ENCODE assay signal across 1 cellular context in genomic region chrX:49244207-49244606, GRCh38.
TF ChIP-seq lines count a peak whose summit lies in the region.

No MANE protein-coding gene starts in this region.

TF ChIP-seq in K562, 482 proteins besides CTCF, POLR2A, EP300 and RAD21 (continued from another document and continues in another):
- TF ChIP-seq HMBOX1 (IDR thresholded peaks at IDR 0.05) (no peak), CAMTA2 (CRISPR knock-in tag; conservative IDR thresholded peaks at IDR 0.05) (no peak), CCAR2 (IDR thresholded peaks at IDR 0.05; ENCODE audit: low read depth, low read length) (no peak), ZBTB49 (CRISPR knock-in tag; IDR thresholded peaks at IDR 0.05; ENCODE audit: borderline replicate concordance) (no peak), SNRNP70 (optimal IDR thresholded peaks at IDR 0.05; ENCODE audit: low read depth, low read length) (no peak), SRSF1 (IDR thresholded peaks at IDR 0.05; ENCODE audit: low read depth, low read length) (no peak), SFPQ (IDR thresholded peaks at IDR 0.05; ENCODE audit: low read depth, low read length) (no peak), SMAD2 (IDR thresholded peaks at IDR 0.05; ENCODE audit: low read depth, low read length) (no peak), TCF7 (IDR thresholded peaks at IDR 0.05; ENCODE audit: borderline replicate concordance) (no peak), CBFA2T2 (conservative IDR thresholded peaks at IDR 0.05) (peak; percentile 99), GTF2F1 (IDR thresholded peaks at IDR 0.05; ENCODE audit: low read depth, low read length) (no peak), RAD51 (IDR thresholded peaks at IDR 0.05; ENCODE audit: borderline replicate concordance, low read depth) (no peak), ZNF592 (IDR thresholded peaks at IDR 0.05) (peak; percentile 33; the same call in 1 of the 2 replicates), NFYB (IDR thresholded peaks at IDR 0.05; ENCODE audit: extremely low read depth, insufficient read length) (no peak), EGR1 (conservative IDR thresholded peaks at IDR 0.05) (0 out of 2 replicates have a peak, but pooled peaks have one; percentile 21), THAP7 (CRISPR knock-in tag; IDR thresholded peaks at IDR 0.05) (no peak), ZC3H4 (CRISPR knock-in tag; IDR thresholded peaks at IDR 0.05; ENCODE audit: borderline replicate concordance) (no peak), MLLT1 (IDR thresholded peaks at IDR 0.05) (peak; percentile 58 to 84; a peak in 3 of 4 replicates), ZNF316 (IDR thresholded peaks at IDR 0.05) (no peak), ZFX (CRISPR knock-in tag; IDR thresholded peaks at IDR 0.05) (no peak), SETDB1 (IDR thresholded peaks at IDR 0.05; ENCODE audit: low read length) (no peak), HNRNPH1 (optimal IDR thresholded peaks at IDR 0.05; ENCODE audit: low read depth, low read length) (no peak), TEAD4 (IDR thresholded peaks at IDR 0.05; ENCODE audit: low read length) (peak; percentile 87), TEAD4 (CRISPR knock-in tag; IDR thresholded peaks at IDR 0.05; ENCODE audit: borderline replicate concordance) (no peak), ZBTB34 (CRISPR knock-in tag; IDR thresholded peaks at IDR 0.05) (no peak), CSDE1 (IDR thresholded peaks at IDR 0.05) (peak in 1 of 2 experiments; percentile 83; a peak in 2 of 4 replicates), ETV1 (tag; conservative IDR thresholded peaks at IDR 0.05; ENCODE audit: low read depth) (no peak), ARID2 (IDR thresholded peaks at IDR 0.05) (peak; percentile 73; the same call in 1 of the 2 replicates), E2F8 (IDR thresholded peaks at IDR 0.05; ENCODE audit: low read depth, partially characterized antibody) (peak; percentile 58), TAL1 (IDR thresholded peaks at IDR 0.05) (peak; percentile 98), NBN (IDR thresholded peaks at IDR 0.05; ENCODE audit: low read depth) (peak; percentile 76; the same call in 1 of the 2 replicates), ARID1B (IDR thresholded peaks at IDR 0.05) (peak; percentile 100), CBX5 (IDR thresholded peaks at IDR 0.05; ENCODE audit: borderline replicate concordance, low read depth) (no peak), SPI1 (IDR thresholded peaks at IDR 0.05; ENCODE audit: borderline replicate concordance, low read depth, low read length) (no peak; the same call in 1 of the 2 replicates), ZNF133 (CRISPR knock-in tag; IDR thresholded peaks at IDR 0.05) (no peak), GTF2A2 (tag; IDR thresholded peaks at IDR 0.05) (no peak), ZNF23 (CRISPR knock-in tag; IDR thresholded peaks at IDR 0.05) (no peak), SNAPC5 (CRISPR knock-in tag; IDR thresholded peaks at IDR 0.05) (no peak), POLR2G (IDR thresholded peaks at IDR 0.05; ENCODE audit: low read depth, low read length) (no peak), KHSRP (IDR thresholded peaks at IDR 0.05) (peak; percentile 77; the same call in 1 of the 2 replicates), DPF2 (IDR thresholded peaks at IDR 0.05) (peak; percentile 99), FOXJ2 (tag; IDR thresholded peaks at IDR 0.05) (no peak), IRF2 (CRISPR knock-in tag; IDR thresholded peaks at IDR 0.05) (no peak), TBL1XR1 (IDR thresholded peaks at IDR 0.05; ENCODE audit: low read length in 2 of 2) (peak in 1 of 2 experiments; percentile 81; a peak in 2 of 4 replicates), RBM17 (IDR thresholded peaks at IDR 0.05; ENCODE audit: borderline replicate concordance, low read depth, low read length) (no peak), MAFF (IDR thresholded peaks at IDR 0.05; ENCODE audit: low read length) (no peak), SMAD4 (CRISPR knock-in tag; conservative IDR thresholded peaks at IDR 0.05) (peak; percentile 61), ZBTB5 (IDR thresholded peaks at IDR 0.05) (peak; percentile 71; the same call in 1 of the 2 replicates)
